In genomic region chr18:56107821-56108485, GRCh38 we compare ENCODE assay signal across 18 cellular contexts.
DNase-seq lines count a peak whose midpoint lies in the region; ATAC-seq and TF ChIP-seq lines count a peak whose summit lies in the region.
"Had no signal": no experiment of that assay in that cellular context is flagged by ENCODE, and none has a peak within 500 bp of the region (broad histone marks: within the 10 kb centered on the region; RNA-seq: fewer than 3 reads in every experiment).

No MANE protein-coding gene starts in this region.

- H3K4me1 ChIP-seq in HAP-1 (peaks cover 10% of the 10 kb centered on the region), esophagus squamous epithelium (no peaks in the 10 kb centered on the region)
- H3K4me1 ChIP-seq: Caco-2 had no signal

- no peaks in the 10 kb centered on the region for H3K36me3 ChIP-seq in HAP-1 (replicated peaks)
- no peaks in the 10 kb centered on the region for H3K36me3 ChIP-seq in esophagus squamous epithelium

- H3K4me3 ChIP-seq in HAP-1 = no peak overlapping the region
- peak overlapping the region; percentile 15 for H3K4me3 ChIP-seq in fibroblast of pulmonary artery (replicated peaks; ENCODE audit: low read depth, low read length)
- no peak overlapping the region for H3K4me3 ChIP-seq in esophagus squamous epithelium

- H3K27me3 ChIP-seq in HAP-1 (ENCODE audit: low read depth) (peaks cover 47% of the 10 kb centered on the region), esophagus squamous epithelium (no peaks in the 10 kb centered on the region)

- ATAC-seq in omental fat pad (ENCODE audit: low FRiP score) = peak; percentile 46
- ATAC-seq in stimulated activated naive CD8-positive, alpha-beta T cell treated with anti-CD3 and anti-CD28 coated beads, Interleukin-15, Interleukin-2, amounts not matched to agents 100 U/mL and 50 U/mL, for 24 hours = no peak

- in situ Hi-C loops in HAP-1 (cut with MboI; ENCODE audit: low sequenced_read_pairs) = no loop called here

- 75 to 87% methylated on average over 5 of the region's 5 CpGs for WGBS in esophagus squamous epithelium, 2 donors

- TF ChIP-seq CTCF in fibroblast of pulmonary artery (IDR thresholded peaks at IDR 0.05; ENCODE audit: low read length, missing control alignments) (no peak), omental fat pad (IDR thresholded peaks at IDR 0.05) (no peak), esophagus squamous epithelium (IDR thresholded peaks at IDR 0.05) (no peak)

- H3K9me3 ChIP-seq in HAP-1 (peaks cover 4% of the 10 kb centered on the region; the same call in 1 of the 2 replicates), esophagus squamous epithelium (no peaks in the 10 kb centered on the region)
- H3K9me3 ChIP-seq: Caco-2 had no signal

- no peak for TF ChIP-seq POLR2A in esophagus squamous epithelium (IDR thresholded peaks at IDR 0.05)

- H3K27ac ChIP-seq in esophagus squamous epithelium = no peak overlapping the region

- intact Hi-C loops in esophagus squamous epithelium (cut with DNase I) = no loop called here

- DNase-seq in HAP-1 (ENCODE audit: low spot score in 2 of 2) (peak; percentile 57 to 95), NCI-H226 (peak; percentile 34), fibroblast of pulmonary artery (ENCODE audit: low read depth) (no peak), omental fat pad (ENCODE audit: low spot score) (no peak), 8988T (no peak), esophagus squamous epithelium (lab: John Stamatoyannopoulos, UW) (no peak)
- no peak for DNase-seq in stimulated activated naive CD8-positive, alpha-beta T cell treated with anti-CD3 and anti-CD28 coated beads, Interleukin-15, Interleukin-2, amounts not matched to agents 100 U/mL and 50 U/mL, for 24 hours
- no peak for DNase-seq in stimulated activated CD4-positive, alpha-beta T cell treated with anti-CD3 and anti-CD28 coated beads, Interleukin-1b, Interleukin-23, amount 100 ng/mL, for 48 hours
- DNase-seq: Caco-2; CD4-positive, CD25-positive, alpha-beta regulatory T cell; DMS153; HFFc6; IMR-90; Karpas-422; NCI-H1105; NCI-H1930; NCI-H526; SHP77 had no signal

Comparison
In these comparisons a context has a peak if more than half of its experiments do, and no peak if none do; other contexts are left out.
1. DNase-seq: peak in HAP-1 (2 of 2) and NCI-H226 (single experiment); none in fibroblast of pulmonary artery (single experiment), omental fat pad (single experiment), 8988T (single experiment), stimulated activated naive CD8-positive, alpha-beta T cell treated with anti-CD3 and anti-CD28 coated beads, Interleukin-15, Interleukin-2, amounts not matched to agents 100 U/mL and 50 U/mL, for 24 hours (single experiment), stimulated activated CD4-positive, alpha-beta T cell treated with anti-CD3 and anti-CD28 coated beads, Interleukin-1b, Interleukin-23, amount 100 ng/mL, for 48 hours (single experiment) and esophagus squamous epithelium (single experiment).